12 cellular contexts compared by ENCODE assay signal in genomic region chr1:154430903-154431302, GRCh38. TPM values are rescaled to one million over a fixed set of nuclear protein-coding genes. Genes with fewer than 3 reads are reported as not detected.
DNase-seq lines count a peak whose midpoint lies in the region; ATAC-seq, FAIRE-seq and TF ChIP-seq lines count a peak whose summit lies in the region.
"Had no signal": no experiment of that assay in that cellular context is flagged by ENCODE, and none has a peak within 500 bp of the region (broad histone marks: within the 10 kb centered on the region; RNA-seq: fewer than 3 reads in every experiment).

No MANE protein-coding gene starts in this region.

- H3K27me3 ChIP-seq in breast epithelium = no peaks in the 10 kb centered on the region
- no peaks in the 10 kb centered on the region for H3K27me3 ChIP-seq in GM12878 (replicated peaks in 1 of 2; ENCODE audit: control insufficient read depth in 2 of 2, insufficient read depth in 2 of 2, low read length in 1 of 2)
- H3K27me3 ChIP-seq in testis = no peaks in the 10 kb centered on the region
- H3K27me3 ChIP-seq in SK-N-SH (ENCODE audit: insufficient read depth) = no peaks in the 10 kb centered on the region
- H3K27me3 ChIP-seq: upper lobe of right lung had no signal

- H3K9me2 ChIP-seq in SK-N-SH = no peaks in the 10 kb centered on the region

- POLR2A ChIA-PET in MCF 10A (lab: Yijun Ruan, JAX) (interaction anchor here (0.6 to 26.0 kb wide), 4 partner anchors 19 to 552 kb away, joined by 3 to 1077 read pairs (median 3); partner anchors contain the start of genes FLAD1 and IL6R), GM12878 (lab: Charles Lee) (interaction anchor here (1.1 kb wide), 1 partner anchor 20 kb away, joined by 3 read pairs; no protein-coding TSS in a partner anchor), SK-N-SH (lab: Yijun Ruan, JAX) (no interaction called here)

- TF ChIP-seq POLR2A in breast epithelium (IDR thresholded peaks at IDR 0.05) = no peak
- TF ChIP-seq POLR2A in GM12878 (IDR thresholded peaks at IDR 0.05; ENCODE audit: low read depth, low read length) = no peak
- no peak for TF ChIP-seq POLR2A in testis (IDR thresholded peaks at IDR 0.05)

- TF ChIP-seq RAD21 in GM12878 (IDR thresholded peaks at IDR 0.05; ENCODE audit: insufficient read depth, low read depth, low read length) (no peak), SK-N-SH (IDR thresholded peaks at IDR 0.05; ENCODE audit: low read length) (no peak)

- WGBS in GM12878 (ENCODE audit: insufficient coverage, insufficient replicate concordance, low lambda C conversion rate, missing lambda C conversion rate) = 70% methylated on average over 11 of the region's 11 CpGs
- 53 to 60% methylated on average over 11 of the region's 11 CpGs for WGBS in testis, 2 donors
- 83% methylated on average over 11 of the region's 11 CpGs for WGBS in SK-N-SH (ENCODE audit: low lambda C conversion rate)

- H3K36me3 ChIP-seq in breast epithelium (no peaks in the 10 kb centered on the region), GM12878 (ENCODE audit: control insufficient read depth in 2 of 2, insufficient read depth in 2 of 2, low read length in 1 of 2) (peaks cover 0 to 2% of the 10 kb centered on the region in 2 experiments; a peak in 1 of 4 replicates), kidney (ENCODE audit: control insufficient read depth in 1 of 2, insufficient read depth in 2 of 2, low read length in 2 of 2) (peaks cover 0 to 3% of the 10 kb centered on the region in 2 donors), testis (ENCODE audit: low read depth, missing control alignments) (no peaks in the 10 kb centered on the region), SK-N-SH (replicated peaks in 1 of 2; ENCODE audit: control insufficient read depth in 1 of 2, insufficient read depth in 2 of 2, low read length in 1 of 2) (no peaks in the 10 kb centered on the region)

- H3K9ac ChIP-seq in GM12878 (ENCODE audit: control insufficient read depth, insufficient read depth, low read length) (no peak overlapping the region), kidney (ENCODE audit: low read length in 2 of 2) (no peak overlapping the region), SK-N-SH (no peak overlapping the region)

- H4K20me1 ChIP-seq in GM12878 (ENCODE audit: control insufficient read depth, insufficient read depth) = no peaks in the 10 kb centered on the region; the same call in 1 of the 2 replicates
- H4K20me1 ChIP-seq in SK-N-SH (ENCODE audit: insufficient read depth) = no peaks in the 10 kb centered on the region

- H3K4me1 Mint-ChIP-seq in MCF 10A (ENCODE audit: insufficient read depth, unreplicated experiment) = peaks cover 47% of the 10 kb centered on the region
- peaks cover 27% of the 10 kb centered on the region for H3K4me1 Mint-ChIP-seq in activated naive CD4-positive, alpha-beta T cell treated with anti-CD3 and anti-CD28 coated beads, Interleukin-2, amount 10 ng/mL, durations not matched to agents 7 days and 5 days

- H3K4me3 ChIP-seq in breast epithelium = no peak overlapping the region
- no peak overlapping the region for H3K4me3 ChIP-seq in GM12878
- H3K4me3 ChIP-seq in kidney (ENCODE audit: low read length in 2 of 2) = peak overlapping the region; percentile 6 to 63
- H3K4me3 ChIP-seq in testis = no peak overlapping the region
- no peak overlapping the region for H3K4me3 ChIP-seq in SK-N-SH (ENCODE audit: low read depth in 2 of 2, low read length in 1 of 2)
- H3K4me3 ChIP-seq: upper lobe of right lung had no signal

- in situ Hi-C loops in GM12878 (cut with MboI) = no loop called here

- TF ChIP-seq CTCF in MCF 10A (IDR thresholded peaks at IDR 0.05; ENCODE audit: unreplicated experiment) (no peak), breast epithelium (IDR thresholded peaks at IDR 0.05) (no peak), GM12878 (IDR thresholded peaks at IDR 0.05 in 2 of 3, conservative IDR thresholded peaks at IDR 0.05 in 1 of 3; ENCODE audit: control insufficient read depth in 2 of 3, extremely low read depth in 1 of 3, insufficient read depth in 1 of 3, low read depth in 3 of 3, low read length in 3 of 3) (no peak), kidney (IDR thresholded peaks at IDR 0.05; ENCODE audit: borderline replicate concordance, extremely low read depth, insufficient read depth) (no peak), testis (IDR thresholded peaks at IDR 0.05) (no peak), SK-N-SH (IDR thresholded peaks at IDR 0.05) (no peak)

- H3K27ac Mint-ChIP-seq in MCF 10A (ENCODE audit: low read depth, unreplicated experiment) = peak overlapping the region; percentile 55
- no peak overlapping the region for H3K27ac Mint-ChIP-seq in activated naive CD4-positive, alpha-beta T cell treated with anti-CD3 and anti-CD28 coated beads, Interleukin-2, amount 10 ng/mL, durations not matched to agents 7 days and 5 days

- DNase-seq in MCF 10A (ENCODE audit: unreplicated experiment) (no peak), breast epithelium (ENCODE audit: low spot score in 2 of 2) (no peak), GM12878 (ENCODE audit: low read depth, low spot score) (no peak), kidney (no peak), testis (peak; percentile 71), SK-N-SH (no peak), SW 1271 (lab: John Stamatoyannopoulos, UW) (no peak)
- DNase-seq in activated naive CD4-positive, alpha-beta T cell treated with anti-CD3 and anti-CD28 coated beads, Interleukin-2, amount 10 ng/mL, durations not matched to agents 7 days and 5 days = no peak
- DNase-seq: head of caudate nucleus, NCI-H2029, SHP77 treated with DMSO at 0.1 percent for 48 hours, upper lobe of right lung had no signal

- CTCF ChIA-PET in MCF 10A (lab: Yijun Ruan, JAX) = interaction anchor here (0.6 to 3.5 kb wide), 10 partner anchors 11 to 1005 kb away, joined by 3 to 17 read pairs (median 4); partner anchors contain the start of genes ATP8B2 and IL6R
- CTCF ChIA-PET in GM12878 (lab: Yijun Ruan, JAX) = interaction anchor here (0.6 to 1.2 kb wide), 5 partner anchors 8 to 154 kb away, joined by 3 to 4 read pairs (median 3); no protein-coding TSS in a partner anchor
- CTCF ChIA-PET in SK-N-SH (lab: Yijun Ruan, JAX) = interaction anchor here (1.0 to 1.5 kb wide), 3 partner anchors 12 to 23 kb away, joined by 3 read pairs; no protein-coding TSS in a partner anchor
- CTCF ChIA-PET in activated naive CD4-positive, alpha-beta T cell treated with anti-CD3 and anti-CD28 coated beads, Interleukin-2, amount 10 ng/mL, durations not matched to agents 7 days and 5 days (lab: Charles Lee) = interaction anchor here (0.6 to 1.1 kb wide), 2 partner anchors 23 to 25 kb away, joined by 3 read pairs; no protein-coding TSS in a partner anchor

- no peaks in the 10 kb centered on the region for H3K27me3 Mint-ChIP-seq in MCF 10A (ENCODE audit: insufficient read depth, unreplicated experiment)
- H3K27me3 Mint-ChIP-seq in activated naive CD4-positive, alpha-beta T cell treated with anti-CD3 and anti-CD28 coated beads, Interleukin-2, amount 10 ng/mL, durations not matched to agents 7 days and 5 days = no peaks in the 10 kb centered on the region

- SMC1A ChIA-PET in GM12878 (lab: Charles Lee; ENCODE audit: uncharacterized antibody, unreplicated experiment) = interaction anchor here (1.1 to 2.7 kb wide), 5 partner anchors 8 to 32 kb away, joined by 4 to 9 read pairs (median 5); no protein-coding TSS in a partner anchor

- TF ChIP-seq EP300 in GM12878 (IDR thresholded peaks at IDR 0.05; ENCODE audit: borderline replicate concordance in 1 of 2, control insufficient read depth in 1 of 2, low read depth in 2 of 2, low read length in 2 of 2) (no peak), SK-N-SH (IDR thresholded peaks at IDR 0.05; ENCODE audit: borderline replicate concordance in 1 of 2, low read depth in 1 of 2, low read length in 1 of 2) (no peak)

- BruUV-seq in MCF 10A (replicated peaks; lab: Mats Ljungman, UMichigan) (no TSS peak), GM12878 (replicated peaks; lab: Mats Ljungman, UMichigan) (no TSS peak)

- no peak overlapping the region for H3K4me2 ChIP-seq in GM12878 (ENCODE audit: control insufficient read depth, insufficient read depth)
- H3K4me2 ChIP-seq in SK-N-SH = no peak overlapping the region

- no peaks in the 10 kb centered on the region for H3K79me2 ChIP-seq in GM12878 (ENCODE audit: control insufficient read depth, insufficient read depth, low read length)
- H3K79me2 ChIP-seq in SK-N-SH (ENCODE audit: insufficient read depth) = no peaks in the 10 kb centered on the region

- FAIRE-seq in GM12878 (lab: Jason Lieb, UNC) (peak; percentile 18), kidney (lab: Jason Lieb, UNC) (no peak)

- RAD21 ChIA-PET in GM12878 (lab: Charles Lee; ENCODE audit: unreplicated experiment) = interaction anchor here (1.3 to 1.5 kb wide), 2 partner anchors 8 to 35 kb away, joined by 3 to 4 read pairs; no protein-coding TSS in a partner anchor

- H3K36me3 Mint-ChIP-seq in MCF 10A (ENCODE audit: insufficient read depth, unreplicated experiment) = peaks cover 75% of the 10 kb centered on the region
- no peaks in the 10 kb centered on the region for H3K36me3 Mint-ChIP-seq in activated naive CD4-positive, alpha-beta T cell treated with anti-CD3 and anti-CD28 coated beads, Interleukin-2, amount 10 ng/mL, durations not matched to agents 7 days and 5 days

- no peak overlapping the region for H3K4me3 Mint-ChIP-seq in MCF 10A (ENCODE audit: unreplicated experiment)
- no peak overlapping the region for H3K4me3 Mint-ChIP-seq in activated naive CD4-positive, alpha-beta T cell treated with anti-CD3 and anti-CD28 coated beads, Interleukin-2, amount 10 ng/mL, durations not matched to agents 7 days and 5 days

- H3K27ac ChIP-seq in breast epithelium (peak overlapping the region in 1 of 2 donors; percentile 21), GM12878 (ENCODE audit: control insufficient read depth, insufficient read depth) (no peak overlapping the region), kidney (ENCODE audit: low read depth in 2 of 2, low read length in 2 of 2) (peak overlapping the region in 1 of 2 donors; percentile 59), testis (no peak overlapping the region), SK-N-SH (ENCODE audit: low read depth in 2 of 2, low read length in 1 of 2) (no peak overlapping the region)
- H3K27ac ChIP-seq: upper lobe of right lung had no signal

- H3F3A ChIP-seq in SK-N-SH (replicated peaks; ENCODE audit: insufficient read depth) = peaks cover 10% of the 10 kb centered on the region

- no peaks in the 10 kb centered on the region for H3K9me3 Mint-ChIP-seq in MCF 10A (ENCODE audit: unreplicated experiment)
- H3K9me3 Mint-ChIP-seq in activated naive CD4-positive, alpha-beta T cell treated with anti-CD3 and anti-CD28 coated beads, Interleukin-2, amount 10 ng/mL, durations not matched to agents 7 days and 5 days = no peaks in the 10 kb centered on the region

- H3K4me1 ChIP-seq in breast epithelium (peaks cover 0 to 5% of the 10 kb centered on the region in 2 donors), GM12878 (ENCODE audit: control insufficient read depth, insufficient read depth, low read length) (peaks cover 6% of the 10 kb centered on the region; the same call in 1 of the 2 replicates), kidney (ENCODE audit: control insufficient read depth in 1 of 2, insufficient read depth in 1 of 2, low read depth in 1 of 2, low read length in 2 of 2) (peaks cover 18 to 27% of the 10 kb centered on the region in 2 donors), testis (peaks cover 33% of the 10 kb centered on the region), SK-N-SH (ENCODE audit: control insufficient read depth in 1 of 2, insufficient read depth in 2 of 2, low read depth in 1 of 2, low read length in 1 of 2) (peaks cover 0 to 12% of the 10 kb centered on the region in 2 experiments; a peak in 1 of 4 replicates)

- intact Hi-C loops in MCF 10A (cut with micrococcal nuclease) = loop anchor here (1.0 to 2.0 kb wide), 2 partner anchors 13 to 32 kb away; no protein-coding TSS in a partner anchor
- intact Hi-C loops in breast epithelium (cut with DNase I; ENCODE audit: low total_unique reads) = loop anchor here (5.0 kb wide), 1 partner anchor 1706 kb away; no protein-coding TSS in a partner anchor
- intact Hi-C loops in GM12878 (cut with micrococcal nuclease; ENCODE audit: unreplicated experiment) = no loop called here
- intact Hi-C loops in kidney (cut with DNase I) = no loop called here
- intact Hi-C loops in testis (cut with DNase I; ENCODE audit: low total_unique reads) = no loop called here

- H3K9me3 ChIP-seq in breast epithelium (no peaks in the 10 kb centered on the region), GM12878 (replicated peaks; ENCODE audit: control insufficient read depth, insufficient read depth, low read length) (no peaks in the 10 kb centered on the region; the same call in 2 of the 3 replicates), kidney (ENCODE audit: control insufficient read depth in 1 of 2, low read length in 2 of 2) (no peaks in the 10 kb centered on the region), testis (no peaks in the 10 kb centered on the region), SK-N-SH (no peaks in the 10 kb centered on the region)
- H3K9me3 ChIP-seq: upper lobe of right lung had no signal

- H2AFZ ChIP-seq in GM12878 (ENCODE audit: control insufficient read depth, low read depth, low read length) (no peak overlapping the region), SK-N-SH (ENCODE audit: low read depth) (no peak overlapping the region)

- ATAC-seq in GM12878 = no peak

RNA-seq across cellular contexts. Expression of gene IL6R, which starts 25.8 kb away (rescaled TPM):
- total RNA-seq in MCF 10A (2022) = 22.8 and 41.0 TPM in 2 replicates
- total RNA-seq in breast epithelium = 10 to 100 TPM; 23.6 to 26.8 (median 24.0) TPM
- 50.9 and 61.1 TPM in 2 replicates for total RNA-seq in GM12878 (2013; cell fraction: nucleolus; rRNA removed)
- 29.3 and 31.9 TPM in 2 replicates for total RNA-seq in GM12878 (2014; rRNA removed)
- total RNA-seq in GM12878 (2014; rRNA removed; fragmentation: Illumina TruSeq; extraction: Trizol) = 17.4 and 18.2 TPM in 2 replicates
- 37.7 and 43.4 TPM in 2 replicates for total RNA-seq in GM12878 (2021)
- 3.2 TPM for polyA plus RNA-seq in GM12878 (2011; ENCODE audit: low read depth)
- 4.0 and 6.1 TPM in 2 replicates for polyA plus RNA-seq in GM12878 (2011; rRNA removed)
- polyA plus RNA-seq in GM12878 (2011; cell fraction: cytosol; rRNA removed) = 10.7 and 11.6 TPM in 2 replicates
- 4.5 and 6.2 TPM in 2 replicates for polyA plus RNA-seq in GM12878 (2011; cell fraction: nucleus; rRNA removed)
- 2.8 and 4.3 TPM in 2 replicates for polyA plus RNA-seq in GM12878 (2012)
- 21.7 and 23.9 TPM in 2 replicates for polyA plus RNA-seq in GM12878 (2014; fragmentation: Illumina TruSeq; extraction: Trizol)
- polyA plus RNA-seq in GM12878 (2014; fragmentation: Nextera tagmentation; extraction: Ambion mirVana) = 1 to 10 TPM; 1.9 to 3.9 TPM
- polyA plus RNA-seq in GM12878 (2014; rRNA removed) = 34.0 and 45.3 TPM in 2 replicates
- 10 to 100 TPM; 16.5 to 16.8 TPM for polyA plus RNA-seq in GM12878 (2016; fragmentation: Nextera tagmentation; extraction: Ambion mirVana)
- polyA minus RNA-seq in GM12878 (2011; rRNA and poly(A)+ RNA removed) = 10.0 and 12.5 TPM in 2 replicates
- 5.1 and 6.0 TPM in 2 replicates for polyA minus RNA-seq in GM12878 (2011; cell fraction: cytosol; rRNA and poly(A)+ RNA removed)
- polyA minus RNA-seq in GM12878 (2011; cell fraction: nucleus; rRNA and poly(A)+ RNA removed) = 5.5 and 8.9 TPM in 2 replicates
- 33.0 TPM for total RNA-seq in kidney
- polyA plus RNA-seq in kidney (ENCODE audit: insufficient read depth, low read depth, low replicate concordance) = 6.2 TPM
- total RNA-seq in testis = 10 to 100 TPM; 25.0 to 29.7 TPM
- polyA plus RNA-seq in testis (ENCODE audit: insufficient read depth, low read depth, low replicate concordance) = 8.5 TPM
- polyA plus RNA-seq in SK-N-SH (2012; rRNA removed) = 1.4 and 2.8 TPM in 2 replicates
- polyA plus RNA-seq in SK-N-SH (2012; cell fraction: cytosol; rRNA removed) = 0.97 and 1.5 TPM in 2 replicates
- 1.8 and 3.7 TPM in 2 replicates for polyA plus RNA-seq in SK-N-SH (2012; cell fraction: nucleus; rRNA removed)

Comparison
In these comparisons a context has a peak if more than half of its experiments do, and no peak if none do; other contexts are left out.
1. H3K4me3 ChIP-seq: peak in kidney (2 of 2); none in breast epithelium (0 of 3), GM12878 (single experiment), testis (0 of 2) and SK-N-SH (0 of 2).
2. intact Hi-C loops: an anchor here in MCF 10A (1.0 to 2.0 kb wide) and breast epithelium (5.0 kb wide); none called in GM12878, kidney and testis.